8 cellular contexts compared by ENCODE assay signal in the genomic region with DNA sequence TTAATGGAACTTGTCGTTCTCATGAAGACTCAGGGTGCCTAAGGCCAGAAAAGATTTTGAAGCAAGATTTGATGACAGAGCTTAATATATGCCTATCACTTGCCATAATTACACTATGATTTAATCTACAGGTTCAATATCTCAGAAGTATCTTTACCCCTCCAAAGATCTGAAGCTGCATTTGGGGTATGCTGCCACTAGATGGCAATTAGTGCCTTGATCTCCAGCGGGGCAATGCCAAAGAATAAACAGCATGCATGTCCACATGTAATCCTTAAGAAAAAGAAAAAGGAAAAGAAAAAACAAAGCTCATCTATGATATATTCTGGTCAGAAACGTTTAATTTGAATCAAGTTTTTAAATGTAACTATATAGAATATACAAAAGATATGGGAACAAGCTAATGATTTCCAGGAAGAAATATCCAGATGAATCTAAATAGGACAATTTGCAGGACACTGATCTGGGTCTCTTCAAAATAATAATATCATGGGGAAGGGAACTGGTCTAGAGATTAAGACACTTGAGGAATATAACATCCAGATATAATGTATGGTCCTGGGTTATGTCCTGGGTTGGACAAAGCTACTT. TPM values are rescaled to one million over a fixed set of nuclear protein-coding genes. Genes with fewer than 3 reads are reported as not detected.
DNase-seq lines count a peak whose midpoint lies in the region; ATAC-seq and TF ChIP-seq lines count a peak whose summit lies in the region.
"Had no signal": no experiment of that assay in that cellular context is flagged by ENCODE, and none has a peak within 500 bp of the region (broad histone marks: within the 10 kb centered on the region; RNA-seq: fewer than 3 reads in every experiment).

No MANE protein-coding gene starts in this region.

- H3K4me3 Mint-ChIP-seq in stimulated activated naive CD8-positive, alpha-beta T cell treated with anti-CD3 and anti-CD28 coated beads, Interleukin-15, amount 100 ng/mL, for 72 hours = no peak overlapping the region

- H3K4me1 ChIP-seq in spleen = no peaks in the 10 kb centered on the region

- H3K9me3 ChIP-seq in WERI-Rb-1 (ENCODE audit: severe bottlenecking) (no peaks in the 10 kb centered on the region), spleen (peaks cover 0 to 14% (median 4%) of the 10 kb centered on the region in 8 donors)

- H3K36me3 ChIP-seq in WERI-Rb-1 = no peaks in the 10 kb centered on the region
- H3K36me3 ChIP-seq in spleen = no peaks in the 10 kb centered on the region

- H3K4me3 ChIP-seq in WERI-Rb-1 (ENCODE audit: low read depth, low read length) (no peak overlapping the region), spleen (no peak overlapping the region)

- TF ChIP-seq CTCF in GM10266 (IDR thresholded peaks at IDR 0.05; ENCODE audit: control insufficient read depth, insufficient read depth, low read depth, missing control alignments) (peak; percentile 50), WERI-Rb-1 (IDR thresholded peaks at IDR 0.05; ENCODE audit: low read depth, low read length) (peak; percentile 64), spleen (IDR thresholded peaks at IDR 0.05 in 8 of 11, conservative IDR thresholded peaks at IDR 0.05 in 3 of 11) (no peak)

- WGBS in spleen, 5 donors = 1 to 6% (median 3%) methylated on average over 3 of the region's 3 CpGs

- ATAC-seq in GM21367 (IDR thresholded peaks at IDR 0.05; ENCODE audit: unreplicated experiment) = no peak
- ATAC-seq in stimulated activated naive CD8-positive, alpha-beta T cell treated with anti-CD3 and anti-CD28 coated beads, Interleukin-15, amount 100 ng/mL, for 72 hours = no peak

- no peak overlapping the region for H3K27ac ChIP-seq in WERI-Rb-1
- H3K27ac ChIP-seq in spleen = no peak overlapping the region
- H3K27ac ChIP-seq: epithelial cell of prostate had no signal

- no peak for TF ChIP-seq POLR2A in spleen (IDR thresholded peaks at IDR 0.05)

- no peak for TF ChIP-seq EP300 in Ishikawa (IDR thresholded peaks at IDR 0.05; ENCODE audit: borderline replicate concordance)

- no peaks in the 10 kb centered on the region for H3K27me3 ChIP-seq in WERI-Rb-1 (ENCODE audit: insufficient read depth, low read depth, severe bottlenecking)
- H3K27me3 ChIP-seq in spleen (replicated peaks in 1 of 7) = no peaks in the 10 kb centered on the region

- H3K9me3 Mint-ChIP-seq in stimulated activated naive CD8-positive, alpha-beta T cell treated with anti-CD3 and anti-CD28 coated beads, Interleukin-15, amount 100 ng/mL, for 72 hours = peaks cover 8 to 19% of the 10 kb centered on the region in 2 donors

- no peaks in the 10 kb centered on the region for H3K4me1 Mint-ChIP-seq in stimulated activated naive CD8-positive, alpha-beta T cell treated with anti-CD3 and anti-CD28 coated beads, Interleukin-15, amount 100 ng/mL, for 72 hours

- no peak overlapping the region for H3K27ac Mint-ChIP-seq in stimulated activated naive CD8-positive, alpha-beta T cell treated with anti-CD3 and anti-CD28 coated beads, Interleukin-15, amount 100 ng/mL, for 72 hours

- peak; percentile 68 for TF ChIP-seq RAD21 in Ishikawa (IDR thresholded peaks at IDR 0.05; ENCODE audit: low read depth)

- intact Hi-C loops in spleen (cut with DNase I; ENCODE audit: low total_unique reads) = no loop called here

- no peaks in the 10 kb centered on the region for H3K27me3 Mint-ChIP-seq in stimulated activated naive CD8-positive, alpha-beta T cell treated with anti-CD3 and anti-CD28 coated beads, Interleukin-15, amount 100 ng/mL, for 72 hours

- DNase-seq in GM10266 (ENCODE audit: extremely low spot score) (peak; percentile 43), WERI-Rb-1 (peak; percentile 59), medulla oblongata (ENCODE audit: extremely low spot score) (peak; percentile 3), spleen (no peak)
- DNase-seq in stimulated activated naive CD8-positive, alpha-beta T cell treated with anti-CD3 and anti-CD28 coated beads, Interleukin-15, amount 100 ng/mL, for 72 hours = no peak

TF ChIP-seq in Ishikawa, 13 proteins besides CTCF, POLR2A, EP300 and RAD21:
- TF ChIP-seq CREB1 (IDR thresholded peaks at IDR 0.05; ENCODE audit: low read depth) = no peak
- no peak for TF ChIP-seq FOXM1 (IDR thresholded peaks at IDR 0.05; ENCODE audit: borderline replicate concordance, low read depth)
- TF ChIP-seq CEBPB (IDR thresholded peaks at IDR 0.05) = no peak
- TF ChIP-seq, protein P1, sequence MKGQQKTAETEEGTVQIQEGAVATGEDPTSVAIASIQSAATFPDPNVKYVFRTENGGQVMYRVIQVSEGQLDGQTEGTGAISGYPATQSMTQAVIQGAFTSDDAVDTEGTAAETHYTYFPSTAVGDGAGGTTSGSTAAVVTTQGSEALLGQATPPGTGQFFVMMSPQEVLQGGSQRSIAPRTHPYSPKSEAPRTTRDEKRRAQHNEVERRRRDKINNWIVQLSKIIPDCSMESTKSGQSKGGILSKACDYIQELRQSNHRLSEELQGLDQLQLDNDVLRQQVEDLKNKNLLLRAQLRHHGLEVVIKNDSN (IDR thresholded peaks at IDR 0.05) = no peak
- no peak for TF ChIP-seq EGR1 (IDR thresholded peaks at IDR 0.05)
- TF ChIP-seq TAF1 (IDR thresholded peaks at IDR 0.05; ENCODE audit: low read depth) = no peak
- no peak for TF ChIP-seq NFIC (IDR thresholded peaks at IDR 0.05)
- TF ChIP-seq, protein P2, sequence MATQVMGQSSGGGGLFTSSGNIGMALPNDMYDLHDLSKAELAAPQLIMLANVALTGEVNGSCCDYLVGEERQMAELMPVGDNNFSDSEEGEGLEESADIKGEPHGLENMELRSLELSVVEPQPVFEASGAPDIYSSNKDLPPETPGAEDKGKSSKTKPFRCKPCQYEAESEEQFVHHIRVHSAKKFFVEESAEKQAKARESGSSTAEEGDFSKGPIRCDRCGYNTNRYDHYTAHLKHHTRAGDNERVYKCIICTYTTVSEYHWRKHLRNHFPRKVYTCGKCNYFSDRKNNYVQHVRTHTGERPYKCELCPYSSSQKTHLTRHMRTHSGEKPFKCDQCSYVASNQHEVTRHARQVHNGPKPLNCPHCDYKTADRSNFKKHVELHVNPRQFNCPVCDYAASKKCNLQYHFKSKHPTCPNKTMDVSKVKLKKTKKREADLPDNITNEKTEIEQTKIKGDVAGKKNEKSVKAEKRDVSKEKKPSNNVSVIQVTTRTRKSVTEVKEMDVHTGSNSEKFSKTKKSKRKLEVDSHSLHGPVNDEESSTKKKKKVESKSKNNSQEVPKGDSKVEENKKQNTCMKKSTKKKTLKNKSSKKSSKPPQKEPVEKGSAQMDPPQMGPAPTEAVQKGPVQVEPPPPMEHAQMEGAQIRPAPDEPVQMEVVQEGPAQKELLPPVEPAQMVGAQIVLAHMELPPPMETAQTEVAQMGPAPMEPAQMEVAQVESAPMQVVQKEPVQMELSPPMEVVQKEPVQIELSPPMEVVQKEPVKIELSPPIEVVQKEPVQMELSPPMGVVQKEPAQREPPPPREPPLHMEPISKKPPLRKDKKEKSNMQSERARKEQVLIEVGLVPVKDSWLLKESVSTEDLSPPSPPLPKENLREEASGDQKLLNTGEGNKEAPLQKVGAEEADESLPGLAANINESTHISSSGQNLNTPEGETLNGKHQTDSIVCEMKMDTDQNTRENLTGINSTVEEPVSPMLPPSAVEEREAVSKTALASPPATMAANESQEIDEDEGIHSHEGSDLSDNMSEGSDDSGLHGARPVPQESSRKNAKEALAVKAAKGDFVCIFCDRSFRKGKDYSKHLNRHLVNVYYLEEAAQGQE (IDR thresholded peaks at IDR 0.05; ENCODE audit: low read depth) = no peak
- TF ChIP-seq TCF12 (IDR thresholded peaks at IDR 0.05; ENCODE audit: low read depth) = no peak
- no peak for TF ChIP-seq ZBTB7A (IDR thresholded peaks at IDR 0.05; ENCODE audit: low read depth)
- TF ChIP-seq TEAD4 (IDR thresholded peaks at IDR 0.05) = no peak
- no peak for TF ChIP-seq YY1 (IDR thresholded peaks at IDR 0.05; ENCODE audit: low read depth)
- TF ChIP-seq, protein P3, sequence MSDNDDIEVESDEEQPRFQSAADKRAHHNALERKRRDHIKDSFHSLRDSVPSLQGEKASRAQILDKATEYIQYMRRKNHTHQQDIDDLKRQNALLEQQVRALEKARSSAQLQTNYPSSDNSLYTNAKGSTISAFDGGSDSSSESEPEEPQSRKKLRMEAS (IDR thresholded peaks at IDR 0.05) = no peak

RNA-seq across cellular contexts. Expression of a gene that starts 55.0 kb away (rescaled TPM):
- not detected for total RNA-seq in spleen
- polyA plus RNA-seq in spleen = not detected

Comparison
In these comparisons a context has a peak if more than half of its experiments do, and no peak if none do; other contexts are left out.
1. DNase-seq: peak in GM10266 (single experiment), WERI-Rb-1 (single experiment) and medulla oblongata (single experiment); none in spleen (single experiment) and stimulated activated naive CD8-positive, alpha-beta T cell treated with anti-CD3 and anti-CD28 coated beads, Interleukin-15, amount 100 ng/mL, for 72 hours (0 of 2).
2. CTCF ChIP-seq: peak in GM10266 (single experiment) and WERI-Rb-1 (single experiment); none in spleen (0 of 11).